Comparison of ENCODE assay signal across 15 cellular contexts in the genomic region with DNA sequence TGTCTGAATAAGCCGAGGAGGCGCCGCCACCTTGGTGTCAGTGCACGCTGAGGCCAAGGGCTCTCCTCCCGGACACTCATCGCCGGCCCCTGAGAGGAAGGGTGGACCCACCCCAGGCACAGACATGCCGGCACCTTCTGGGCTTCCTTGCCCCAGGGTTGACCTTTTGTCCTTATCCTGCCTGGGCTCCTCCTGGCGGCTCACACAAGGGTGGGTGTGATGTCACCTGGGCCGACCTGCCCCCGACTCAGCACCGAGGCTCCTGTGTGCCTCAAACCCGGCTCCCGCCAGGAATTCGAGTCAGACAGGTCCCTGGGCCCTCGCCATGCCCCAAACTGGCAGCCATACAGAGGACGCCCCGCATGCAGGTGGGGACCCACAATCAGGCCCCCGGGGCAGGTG.
"Had no signal": no experiment of that assay in that cellular context is flagged by ENCODE, and none has a peak within 500 bp of the region (broad histone marks: within the 10 kb centered on the region; RNA-seq: fewer than 3 reads in every experiment).

No MANE protein-coding gene starts in this region.

- H3K27ac Mint-ChIP-seq: activated naive CD4-positive, alpha-beta T cell treated with anti-CD3 and anti-CD28 coated beads, Interleukin-2, amount 50 U/mL, for 72 hours; type B pancreatic cell had no signal

- H3K27me3 ChIP-seq: colonic mucosa, ovary had no signal

- H3K27ac ChIP-seq: colonic mucosa, esophagus muscularis mucosa, lower lobe of right lung, ovary, skin epidermis had no signal

- H3K9me3 Mint-ChIP-seq: activated naive CD4-positive, alpha-beta T cell treated with anti-CD3 and anti-CD28 coated beads, Interleukin-2, amount 50 U/mL, for 72 hours; neural crest cell; type B pancreatic cell had no signal

- H3K36me3 ChIP-seq: colonic mucosa, esophagus muscularis mucosa, lower lobe of right lung, ovary had no signal

- H3K4me3 Mint-ChIP-seq: neural crest cell, type B pancreatic cell had no signal

- DNase-seq: activated CD4-positive, alpha-beta T cell treated with anti-CD3 and anti-CD28 coated beads, Interleukin-2, amount 50 U/mL, for 48 hours; central memory CD4-positive, alpha-beta T cell; colonic mucosa; hippocampal formation; lower lobe of right lung; stimulated activated CD4-positive, alpha-beta T cell treated with anti-CD3 and anti-CD28 coated beads, Interleukin-4, amount 100 ng/mL, for 24 hours; stimulated activated naive CD4-positive, alpha-beta T cell treated with Interleukin-2 at 50 U/mL for 16 hours; T-helper 1 cell; T1000 had no signal

- H3K36me3 Mint-ChIP-seq: activated naive CD4-positive, alpha-beta T cell treated with anti-CD3 and anti-CD28 coated beads, Interleukin-2, amount 50 U/mL, for 72 hours; type B pancreatic cell had no signal

- H3K9me3 ChIP-seq: colonic mucosa, esophagus muscularis mucosa, lower lobe of right lung, ovary had no signal

- H3K4me3 ChIP-seq: colonic mucosa, esophagus muscularis mucosa, lower lobe of right lung, ovary, skin epidermis had no signal

- H3K4me1 ChIP-seq: colonic mucosa had no signal

- ATAC-seq: activated naive CD4-positive, alpha-beta T cell treated with anti-CD3 and anti-CD28 coated beads, Interleukin-2, amount 50 U/mL, for 72 hours; lower lobe of right lung had no signal
